Comparison of ENCODE assay signal across 26 cellular contexts in genomic region chr2:215687149-215688031, GRCh38.
A peak's percentile ranks its signal among the peaks of the same experiment; 100 is the strongest.
DNase-seq lines count a peak whose midpoint lies in the region; ATAC-seq and TF ChIP-seq lines count a peak whose summit lies in the region.
"Had no signal": no experiment of that assay in that cellular context is flagged by ENCODE, and none has a peak within 500 bp of the region (broad histone marks: within the 10 kb centered on the region; RNA-seq: fewer than 3 reads in every experiment).

No MANE protein-coding gene starts in this region.

- H3K27me3 ChIP-seq in Caco-2 (replicated peaks; ENCODE audit: control insufficient read depth, insufficient read depth, low read length) (no peaks in the 10 kb centered on the region), neural progenitor cell (no peaks in the 10 kb centered on the region), brain microvascular endothelial cell (replicated peaks) (no peaks in the 10 kb centered on the region), spleen (replicated peaks in 1 of 7) (no peaks in the 10 kb centered on the region)
- H3K27me3 ChIP-seq: BE2C had no signal

- H3K36me3 Mint-ChIP-seq in Caco-2 (ENCODE audit: insufficient read depth, unreplicated experiment) = peaks cover 21% of the 10 kb centered on the region
- no peaks in the 10 kb centered on the region for H3K36me3 Mint-ChIP-seq in dendritic cell treated with granulocyte-macrophage colony-stimulating factor and Interleukin-4, amounts not matched to agents 40 ng/mL and 50 ng/mL, for 4 days (ENCODE audit: low read depth)
- no peaks in the 10 kb centered on the region for H3K36me3 Mint-ChIP-seq in neural progenitor cell
- H3K36me3 Mint-ChIP-seq in activated T-helper 17 cell treated with anti-CD3 and anti-CD28 coated beads, Interleukin-2, amount 50 U/mL, for 72 hours (ENCODE audit: low read depth) = no peaks in the 10 kb centered on the region

- H3K9me3 ChIP-seq in Caco-2 = no peaks in the 10 kb centered on the region
- H3K9me3 ChIP-seq in neural progenitor cell (ENCODE audit: low read depth) = no peaks in the 10 kb centered on the region
- H3K9me3 ChIP-seq in spleen = no peaks in the 10 kb centered on the region
- H3K9me3 ChIP-seq: BE2C had no signal

- intact Hi-C loops in Caco-2 (cut with micrococcal nuclease; ENCODE audit: unreplicated experiment) (no loop called here), spleen (cut with DNase I; ENCODE audit: low total_unique reads) (no loop called here)
- intact Hi-C loops in dendritic cell treated with granulocyte-macrophage colony-stimulating factor and Interleukin-4, amounts not matched to agents 40 ng/mL and 50 ng/mL, for 4 days (cut with micrococcal nuclease) = loop anchor here (2.0 kb wide), 1 partner anchor 13 kb away; no protein-coding TSS in a partner anchor

- H3K4me3 Mint-ChIP-seq in Caco-2 (ENCODE audit: unreplicated experiment) = no peak overlapping the region
- H3K4me3 Mint-ChIP-seq in dendritic cell treated with granulocyte-macrophage colony-stimulating factor and Interleukin-4, amounts not matched to agents 40 ng/mL and 50 ng/mL, for 4 days = no peak overlapping the region
- H3K4me3 Mint-ChIP-seq in neural progenitor cell = no peak overlapping the region
- H3K4me3 Mint-ChIP-seq in activated T-helper 17 cell treated with anti-CD3 and anti-CD28 coated beads, Interleukin-2, amount 50 U/mL, for 72 hours = no peak overlapping the region
- H3K4me3 Mint-ChIP-seq: CD14-positive monocyte; CD8-positive, alpha-beta memory T cell had no signal

- no peaks in the 10 kb centered on the region for H3F3A ChIP-seq in neural progenitor cell (ENCODE audit: low read depth)

- no peak overlapping the region for H3K4me2 ChIP-seq in neural progenitor cell

- no peak overlapping the region for H2AFZ ChIP-seq in neural progenitor cell (replicated peaks)

- ATAC-seq in activated T-helper 17 cell treated with anti-CD3 and anti-CD28 coated beads, Interleukin-2, amount 50 U/mL, for 72 hours (replicated peaks) = no peak
- ATAC-seq: HCT116, PC-3 had no signal

- TF ChIP-seq CTCF in Caco-2 (IDR thresholded peaks at IDR 0.05; ENCODE audit: insufficient read depth in 1 of 2, low read depth in 1 of 2, low read length in 1 of 2, severe bottlenecking in 1 of 2, unreplicated experiment in 1 of 2) (no peak), neural progenitor cell (IDR thresholded peaks at IDR 0.05) (no peak), brain microvascular endothelial cell (IDR thresholded peaks at IDR 0.05; ENCODE audit: low read depth, low read length, missing control alignments) (no peak), spleen (IDR thresholded peaks at IDR 0.05 in 8 of 11, conservative IDR thresholded peaks at IDR 0.05 in 3 of 11) (no peak)

- in situ Hi-C loops in brain microvascular endothelial cell (cut with HindIII; ENCODE audit: low pct_ligation_motif_present, low sequenced_read_pairs) = no loop called here

- CTCF ChIA-PET in Caco-2 (lab: Charles Lee) = no interaction called here

- TF ChIP-seq POLR2A in spleen (IDR thresholded peaks at IDR 0.05) = no peak

- peak overlapping the region; percentile 93 for H3K27ac Mint-ChIP-seq in Caco-2 (ENCODE audit: unreplicated experiment)
- peak overlapping the region; percentile 56 for H3K27ac Mint-ChIP-seq in dendritic cell treated with granulocyte-macrophage colony-stimulating factor and Interleukin-4, amounts not matched to agents 40 ng/mL and 50 ng/mL, for 4 days
- H3K27ac Mint-ChIP-seq in neural progenitor cell = no peak overlapping the region
- no peak overlapping the region for H3K27ac Mint-ChIP-seq in activated T-helper 17 cell treated with anti-CD3 and anti-CD28 coated beads, Interleukin-2, amount 50 U/mL, for 72 hours
- H3K27ac Mint-ChIP-seq: CD8-positive, alpha-beta memory T cell had no signal

- H3K4me1 Mint-ChIP-seq in Caco-2 (ENCODE audit: low read depth, unreplicated experiment) (peaks cover 59% of the 10 kb centered on the region), neural progenitor cell (peaks cover 25% of the 10 kb centered on the region)
- H3K4me1 Mint-ChIP-seq in dendritic cell treated with granulocyte-macrophage colony-stimulating factor and Interleukin-4, amounts not matched to agents 40 ng/mL and 50 ng/mL, for 4 days (ENCODE audit: low read depth) = peaks cover 45% of the 10 kb centered on the region
- no peaks in the 10 kb centered on the region for H3K4me1 Mint-ChIP-seq in activated T-helper 17 cell treated with anti-CD3 and anti-CD28 coated beads, Interleukin-2, amount 50 U/mL, for 72 hours

- H3K36me3 ChIP-seq in Caco-2 (ENCODE audit: control insufficient read depth, insufficient read depth, low read length) (no peaks in the 10 kb centered on the region), neural progenitor cell (no peaks in the 10 kb centered on the region), brain microvascular endothelial cell (replicated peaks) (no peaks in the 10 kb centered on the region), spleen (no peaks in the 10 kb centered on the region)
- H3K36me3 ChIP-seq: BE2C had no signal

- WGBS in spleen, 5 donors = 92 to 100% (median 95%) methylated on average over 2 of the region's 2 CpGs

- TSS peak; percentile 52 for BruUV-seq in Caco-2 (replicated peaks; lab: Mats Ljungman, UMichigan)

- H3K4me1 ChIP-seq in Caco-2 (peaks cover 84% of the 10 kb centered on the region), neural progenitor cell (peaks cover 7% of the 10 kb centered on the region), spleen (peaks cover 0 to under 1% (median 0%) of the 10 kb centered on the region in 6 donors)

- H3K9me3 Mint-ChIP-seq in Caco-2 (ENCODE audit: unreplicated experiment) (no peaks in the 10 kb centered on the region), neural progenitor cell (peaks cover 6% of the 10 kb centered on the region)
- H3K9me3 Mint-ChIP-seq in dendritic cell treated with granulocyte-macrophage colony-stimulating factor and Interleukin-4, amounts not matched to agents 40 ng/mL and 50 ng/mL, for 4 days = no peaks in the 10 kb centered on the region
- H3K9me3 Mint-ChIP-seq in activated T-helper 17 cell treated with anti-CD3 and anti-CD28 coated beads, Interleukin-2, amount 50 U/mL, for 72 hours = peaks cover 4% of the 10 kb centered on the region

- H3K79me2 ChIP-seq in neural progenitor cell (ENCODE audit: low read depth) = no peaks in the 10 kb centered on the region

- H3K27ac ChIP-seq in neural progenitor cell = peak overlapping the region; percentile 21
- no peak overlapping the region for H3K27ac ChIP-seq in brain microvascular endothelial cell
- H3K27ac ChIP-seq in spleen = no peak overlapping the region
- H3K27ac ChIP-seq: HL-60 had no signal

- no peak for DNase-seq in Caco-2
- peak; percentile 93 for DNase-seq in SK-N-DZ (ENCODE audit: low spot score)
- no peak for DNase-seq in neural progenitor cell (ENCODE audit: low spot score)
- DNase-seq in brain microvascular endothelial cell = no peak
- DNase-seq in T-helper 1 cell = no peak
- no peak for DNase-seq in spleen
- DNase-seq: ACHN; BE2C; Calu3; CD8-positive, alpha-beta memory T cell; DMS79 treated with DMSO at 0.1 percent for 48 hours; GF-D8; KG1; MM.1S; NCI-H187; NCI-H2171 treated with DMSO at 0.1 percent for 48 hours; NCI-H345; NCI-H510A treated with DMSO at 0.1 percent for 48 hours; NCI-H748 treated with DMSO at 0.1 percent for 48 hours; NK-92 treated with Interleukin-12 subunit alpha and Interleukin-12 subunit beta, amount 100 ng/mL, for 24 hours; PC-3 had no signal

- H3K4me3 ChIP-seq in Caco-2 (ENCODE audit: low read depth, low read length) = no peak overlapping the region
- H3K4me3 ChIP-seq in neural progenitor cell = no peak overlapping the region
- H3K4me3 ChIP-seq in brain microvascular endothelial cell (ENCODE audit: low read depth, low read length) = no peak overlapping the region
- no peak overlapping the region for H3K4me3 ChIP-seq in spleen

- H3K27me3 Mint-ChIP-seq in Caco-2 (ENCODE audit: insufficient read depth, unreplicated experiment) = no peaks in the 10 kb centered on the region
- H3K27me3 Mint-ChIP-seq in dendritic cell treated with granulocyte-macrophage colony-stimulating factor and Interleukin-4, amounts not matched to agents 40 ng/mL and 50 ng/mL, for 4 days = peaks cover 29% of the 10 kb centered on the region
- no peaks in the 10 kb centered on the region for H3K27me3 Mint-ChIP-seq in neural progenitor cell (ENCODE audit: insufficient read depth, low read depth)
- H3K27me3 Mint-ChIP-seq in activated T-helper 17 cell treated with anti-CD3 and anti-CD28 coated beads, Interleukin-2, amount 50 U/mL, for 72 hours = peaks cover 3% of the 10 kb centered on the region

- POLR2A ChIA-PET in Caco-2 (lab: Charles Lee) = no interaction called here

- H4K20me1 ChIP-seq in neural progenitor cell (ENCODE audit: low read depth) = no peaks in the 10 kb centered on the region

- H3K9ac ChIP-seq in neural progenitor cell = no peak overlapping the region

Comparison
In these comparisons a context has a peak if more than half of its experiments do, and no peak if none do; other contexts are left out.
1. H3K27ac Mint-ChIP-seq: peak in Caco-2 (single experiment) and dendritic cell treated with granulocyte-macrophage colony-stimulating factor and Interleukin-4, amounts not matched to agents 40 ng/mL and 50 ng/mL, for 4 days (single experiment); none in neural progenitor cell (single experiment) and activated T-helper 17 cell treated with anti-CD3 and anti-CD28 coated beads, Interleukin-2, amount 50 U/mL, for 72 hours (single experiment).